ENCODE assay signal across 1 cellular context in the genomic region with DNA sequence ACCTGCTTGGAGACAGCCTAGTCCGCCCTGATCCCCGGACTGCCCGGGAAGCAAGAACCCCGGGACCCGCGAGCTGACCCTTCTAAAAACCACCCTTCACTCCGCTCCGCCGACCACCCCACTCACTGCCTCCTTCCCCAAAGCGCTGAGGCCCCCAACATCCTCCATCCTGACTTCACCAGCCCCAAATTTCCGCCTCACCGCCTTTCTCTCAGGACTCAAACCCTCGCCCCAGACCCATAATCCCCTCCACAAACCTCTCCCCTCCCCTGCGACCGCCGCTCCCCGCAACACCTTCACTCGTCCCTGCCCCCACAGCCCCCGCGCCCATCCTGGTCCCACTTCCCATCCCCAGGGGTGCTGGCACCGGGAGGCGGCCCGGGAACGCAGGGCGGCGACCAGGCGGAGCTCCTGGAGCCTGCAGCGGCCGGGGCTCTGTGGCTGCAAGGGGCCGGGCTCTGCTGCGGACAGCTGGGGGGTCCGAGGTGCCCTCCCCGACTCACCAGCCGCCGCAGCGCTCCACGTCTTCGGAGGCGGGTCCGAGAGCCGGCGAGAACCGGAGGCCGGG.
TF ChIP-seq lines count a peak whose summit lies in the region.

No MANE protein-coding gene starts in this region.

TF ChIP-seq in K562, 482 proteins besides CTCF, POLR2A, EP300 and RAD21 (continues in another document):
- no peak for TF ChIP-seq ZFP30 (CRISPR knock-in tag; IDR thresholded peaks at IDR 0.05; ENCODE audit: borderline replicate concordance)
- peak; percentile 79 for TF ChIP-seq RBFOX2 (IDR thresholded peaks at IDR 0.05; ENCODE audit: low read depth, low read length)
- no peak for TF ChIP-seq HMG20A (CRISPR knock-in tag; conservative IDR thresholded peaks at IDR 0.05)
- TF ChIP-seq ZFX (CRISPR knock-in tag; IDR thresholded peaks at IDR 0.05) = peak; percentile 66
- no peak for TF ChIP-seq BRD4 (IDR thresholded peaks at IDR 0.05)
- TF ChIP-seq MAX (CRISPR knock-in tag; IDR thresholded peaks at IDR 0.05) = no peak
- TF ChIP-seq MAZ (CRISPR knock-in tag; conservative IDR thresholded peaks at IDR 0.05 in 1 of 2, IDR thresholded peaks at IDR 0.05 in 1 of 2) = peak in 1 of 2 experiments; percentile 69
- peak; percentile 65 for TF ChIP-seq PCBP1 (IDR thresholded peaks at IDR 0.05; ENCODE audit: low read depth, low read length, poor library complexity, severe bottlenecking)
- 0 out of 2 replicates have a peak, but pooled peaks have one; percentile 79 for TF ChIP-seq ERF (CRISPR knock-in tag; IDR thresholded peaks at IDR 0.05)
- no peak for TF ChIP-seq CREB1 (IDR thresholded peaks at IDR 0.05)
- TF ChIP-seq CREB1 (CRISPR knock-in tag; IDR thresholded peaks at IDR 0.05) = no peak
- peak; percentile 77; the same call in 1 of the 2 replicates for TF ChIP-seq PHF8 (IDR thresholded peaks at IDR 0.05; ENCODE audit: borderline replicate concordance, low read length)
- TF ChIP-seq AFF1 (IDR thresholded peaks at IDR 0.05; ENCODE audit: low read depth in 1 of 2, partially characterized antibody in 2 of 2) = no peak
- no peak for TF ChIP-seq ZBTB34 (CRISPR knock-in tag; IDR thresholded peaks at IDR 0.05)
- TF ChIP-seq CHD1 (IDR thresholded peaks at IDR 0.05; ENCODE audit: low read length) = peak; percentile 32
- TF ChIP-seq ZC3H11A (IDR thresholded peaks at IDR 0.05; ENCODE audit: low read depth, low read length) = no peak
- TF ChIP-seq SAFB2 (IDR thresholded peaks at IDR 0.05; ENCODE audit: borderline replicate concordance, low read depth, low read length, severe bottlenecking) = no peak
- no peak for TF ChIP-seq MLX (CRISPR knock-in tag; conservative IDR thresholded peaks at IDR 0.05)
- TF ChIP-seq NBN (IDR thresholded peaks at IDR 0.05; ENCODE audit: low read depth) = no peak
- TF ChIP-seq ZNF133 (CRISPR knock-in tag; IDR thresholded peaks at IDR 0.05) = no peak
- TF ChIP-seq SETDB1 (IDR thresholded peaks at IDR 0.05; ENCODE audit: low read length) = no peak
- no peak for TF ChIP-seq FOXA3 (CRISPR knock-in tag; conservative IDR thresholded peaks at IDR 0.05 in 1 of 2, IDR thresholded peaks at IDR 0.05 in 1 of 2)
- no peak for TF ChIP-seq ESRRA (IDR thresholded peaks at IDR 0.05; ENCODE audit: borderline replicate concordance, low read depth)
- TF ChIP-seq, protein P1, sequence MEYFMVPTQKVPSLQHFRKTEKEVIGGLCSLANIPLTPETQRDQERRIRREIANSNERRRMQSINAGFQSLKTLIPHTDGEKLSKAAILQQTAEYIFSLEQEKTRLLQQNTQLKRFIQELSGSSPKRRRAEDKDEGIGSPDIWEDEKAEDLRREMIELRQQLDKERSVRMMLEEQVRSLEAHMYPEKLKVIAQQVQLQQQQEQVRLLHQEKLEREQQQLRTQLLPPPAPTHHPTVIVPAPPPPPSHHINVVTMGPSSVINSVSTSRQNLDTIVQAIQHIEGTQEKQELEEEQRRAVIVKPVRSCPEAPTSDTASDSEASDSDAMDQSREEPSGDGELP (CRISPR knock-in tag; IDR thresholded peaks at IDR 0.05; ENCODE audit: borderline replicate concordance) = peak; percentile 70; the same call in 1 of the 2 replicates
- peak; percentile 40 for TF ChIP-seq FUS (optimal IDR thresholded peaks at IDR 0.05; ENCODE audit: low read depth, low read length)
- no peak for TF ChIP-seq MED1 (CRISPR knock-in tag; IDR thresholded peaks at IDR 0.05; ENCODE audit: borderline replicate concordance)
- TF ChIP-seq RREB1 (CRISPR knock-in tag; IDR thresholded peaks at IDR 0.05) = 0 out of 2 replicates have a peak, but pooled peaks have one; percentile 16
- no peak for TF ChIP-seq ZFPM2 (CRISPR knock-in tag; IDR thresholded peaks at IDR 0.05)
- peak; percentile 31; the same call in 1 of the 2 replicates for TF ChIP-seq NFRKB (IDR thresholded peaks at IDR 0.05; ENCODE audit: low read depth)
- TF ChIP-seq ZNF780A (CRISPR knock-in tag; IDR thresholded peaks at IDR 0.05) = no peak
- TF ChIP-seq HEY1 (CRISPR knock-in tag; IDR thresholded peaks at IDR 0.05; ENCODE audit: borderline replicate concordance) = no peak
- TF ChIP-seq, protein P2, sequence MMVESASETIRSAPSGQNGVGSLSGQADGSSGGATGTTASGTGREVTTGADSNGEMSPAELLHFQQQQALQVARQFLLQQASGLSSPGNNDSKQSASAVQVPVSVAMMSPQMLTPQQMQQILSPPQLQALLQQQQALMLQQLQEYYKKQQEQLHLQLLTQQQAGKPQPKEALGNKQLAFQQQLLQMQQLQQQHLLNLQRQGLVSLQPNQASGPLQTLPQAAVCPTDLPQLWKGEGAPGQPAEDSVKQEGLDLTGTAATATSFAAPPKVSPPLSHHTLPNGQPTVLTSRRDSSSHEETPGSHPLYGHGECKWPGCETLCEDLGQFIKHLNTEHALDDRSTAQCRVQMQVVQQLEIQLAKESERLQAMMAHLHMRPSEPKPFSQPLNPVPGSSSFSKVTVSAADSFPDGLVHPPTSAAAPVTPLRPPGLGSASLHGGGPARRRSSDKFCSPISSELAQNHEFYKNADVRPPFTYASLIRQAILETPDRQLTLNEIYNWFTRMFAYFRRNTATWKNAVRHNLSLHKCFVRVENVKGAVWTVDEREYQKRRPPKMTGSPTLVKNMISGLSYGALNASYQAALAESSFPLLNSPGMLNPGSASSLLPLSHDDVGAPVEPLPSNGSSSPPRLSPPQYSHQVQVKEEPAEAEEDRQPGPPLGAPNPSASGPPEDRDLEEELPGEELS (CRISPR knock-in tag; IDR thresholded peaks at IDR 0.05; ENCODE audit: borderline replicate concordance) = no peak; the same call in 1 of the 2 replicates
- TF ChIP-seq MAFF (IDR thresholded peaks at IDR 0.05; ENCODE audit: low read length) = no peak
- TF ChIP-seq CAMTA2 (CRISPR knock-in tag; conservative IDR thresholded peaks at IDR 0.05) = no peak
- no peak for TF ChIP-seq ZNF79 (CRISPR knock-in tag; IDR thresholded peaks at IDR 0.05; ENCODE audit: low read depth)
- no peak; the same call in 1 of the 2 replicates for TF ChIP-seq RERE (CRISPR knock-in tag; IDR thresholded peaks at IDR 0.05; ENCODE audit: borderline replicate concordance)
- no peak for TF ChIP-seq CREM (IDR thresholded peaks at IDR 0.05; ENCODE audit: low read depth)
